Comparison of ENCODE assay signal across 16 cellular contexts in the genomic region with DNA sequence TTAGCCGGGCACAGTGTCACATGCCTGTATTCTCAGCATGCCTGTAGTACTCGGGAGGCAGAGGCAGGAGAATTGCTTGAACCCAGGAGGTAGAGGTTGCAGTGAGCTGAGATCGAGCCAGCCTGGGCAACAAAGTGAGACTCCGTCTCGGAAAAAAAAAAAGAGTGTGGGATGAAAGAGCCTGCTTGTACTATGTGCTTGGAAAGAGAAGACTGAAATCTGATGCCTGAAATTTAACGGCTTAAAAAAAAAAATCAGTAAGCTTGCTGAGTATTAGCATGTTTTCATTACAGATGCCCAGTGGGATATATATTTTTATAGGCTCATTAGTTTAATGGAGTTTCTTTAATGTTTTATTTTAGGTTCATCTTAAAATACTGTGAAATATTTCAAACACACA. TPM values are rescaled to one million over a fixed set of nuclear protein-coding genes. Genes with fewer than 3 reads are reported as not detected.
A peak's percentile ranks its signal among the peaks of the same experiment; 100 is the strongest.
DNase-seq lines count a peak whose midpoint lies in the region; ATAC-seq and TF ChIP-seq lines count a peak whose summit lies in the region.
"Had no signal": no experiment of that assay in that cellular context is flagged by ENCODE, and none has a peak within 500 bp of the region (broad histone marks: within the 10 kb centered on the region; RNA-seq: fewer than 3 reads in every experiment).

No MANE protein-coding gene starts in this region.

- in situ Hi-C loops in astrocyte of the spinal cord (cut with HindIII; ENCODE audit: low sequenced_read_pairs): no loop called here

- peaks cover 3% of the 10 kb centered on the region for H3K36me3 Mint-ChIP-seq in mesothelial cell of epicardium

- POLR2A ChIA-PET in HEK293 (lab: Yijun Ruan, JAX): no interaction called here

- CTCF ChIA-PET in HEK293 (lab: Yijun Ruan, JAX): interaction anchor here (0.6 kb wide), 1 partner anchor 123 kb away, joined by 4 read pairs; no protein-coding TSS in a partner anchor

- peak overlapping the region; percentile 89 for H3K27ac Mint-ChIP-seq in mesothelial cell of epicardium

- TF ChIP-seq CTCF in HEK293 (tag by site-specific recombination; IDR thresholded peaks at IDR 0.05) (no peak), astrocyte of the spinal cord (IDR thresholded peaks at IDR 0.05; ENCODE audit: low read depth, low read length) (no peak), mesothelial cell of epicardium (IDR thresholded peaks at IDR 0.05; ENCODE audit: unreplicated experiment) (no peak), thoracic aorta (IDR thresholded peaks at IDR 0.05) (no peak)

- no peaks in the 10 kb centered on the region for H3K9me3 ChIP-seq in HEK293 (ENCODE audit: control insufficient read depth, insufficient read depth, low read depth, low read length)
- H3K9me3 ChIP-seq in thoracic aorta: no peaks in the 10 kb centered on the region
- H3K9me3 ChIP-seq: colonic mucosa, Peyer's patch had no signal

- H3K36me3 ChIP-seq in HEK293 (ENCODE audit: control insufficient read depth in 2 of 2, insufficient read depth in 1 of 2, low read length in 2 of 2) (peaks cover 0 to 6% of the 10 kb centered on the region in 2 experiments; a peak in 1 of 3 replicates), thoracic aorta (no peaks in the 10 kb centered on the region)
- H3K36me3 ChIP-seq: colonic mucosa had no signal

- DNase-seq in astrocyte of the spinal cord (ENCODE audit: low read depth, low spot score) (peak; percentile 30), mesothelial cell of epicardium (ENCODE audit: low spot score in 2 of 2, unreplicated experiment in 2 of 2) (no peak), thoracic aorta (ENCODE audit: low spot score) (no peak), HCEC 1CT (no peak), NOMO-1 treated with dmso at 0.1 percent for 144 hours (lab: John Stamatoyannopoulos, UW; ENCODE audit: unreplicated experiment) (no peak)
- no peak for DNase-seq in effector CD8-positive, alpha-beta T cell (lab: John Stamatoyannopoulos, UW)
- DNase-seq: activated CD4-positive, alpha-beta T cell treated with anti-CD3 and anti-CD28 coated beads, Interleukin-2, amount 50 U/mL, for 48 hours; activated naive CD4-positive, alpha-beta T cell treated with Interleukin-2 at 50 U/mL for 16 hours; colonic mucosa; DMS53; glutamatergic neuron; KG1; Peyer's patch had no signal

- H3K27me3 Mint-ChIP-seq in mesothelial cell of epicardium (ENCODE audit: low read depth): no peaks in the 10 kb centered on the region

- no peaks in the 10 kb centered on the region for H3K9me3 Mint-ChIP-seq in mesothelial cell of epicardium
- H3K9me3 Mint-ChIP-seq: T-helper 2 cell treated with Interferon-gamma antibody and Interleukin-4, amounts not matched to agents 5 μg/mL and 100 μg/mL, for 36 hours had no signal

- peak overlapping the region; percentile 32; the same call in 1 of the 2 replicates for H3K27ac ChIP-seq in HEK293 (ENCODE audit: extremely low read depth, low read depth, low read length)
- H3K27ac ChIP-seq in thoracic aorta: peak overlapping the region; percentile 24 to 45
- H3K27ac ChIP-seq: colonic mucosa, Peyer's patch had no signal

- H3K4me1 ChIP-seq in HEK293 (ENCODE audit: control insufficient read depth, insufficient read depth, low read length) (peaks cover 27% of the 10 kb centered on the region), thoracic aorta (ENCODE audit: control insufficient read depth in 1 of 2, low read depth in 2 of 2) (peaks cover 66 to 82% of the 10 kb centered on the region in 2 donors)

- H3K4me3 ChIP-seq in HEK293 (ENCODE audit: low read depth, low read length): no peak overlapping the region
- H3K4me3 ChIP-seq in astrocyte of the spinal cord (ENCODE audit: low read depth, low read length): no peak overlapping the region
- H3K4me3 ChIP-seq in thoracic aorta: peak overlapping the region; percentile 35
- H3K4me3 ChIP-seq: colonic mucosa, Peyer's patch had no signal

- no peak for ATAC-seq in thoracic aorta (ENCODE audit: insufficient number of reproducible peaks, low FRiP score, low read depth)

- no peaks in the 10 kb centered on the region for H3K27me3 ChIP-seq in thoracic aorta (replicated peaks; ENCODE audit: insufficient read depth)
- H3K27me3 ChIP-seq: colonic mucosa, Peyer's patch had no signal

- peak overlapping the region; percentile 46 for H3K4me3 Mint-ChIP-seq in mesothelial cell of epicardium
- H3K4me3 Mint-ChIP-seq: T-helper 2 cell treated with Interferon-gamma antibody and Interleukin-4, amounts not matched to agents 5 μg/mL and 100 μg/mL, for 36 hours had no signal

- peaks cover 52% of the 10 kb centered on the region for H3K4me1 Mint-ChIP-seq in mesothelial cell of epicardium

TF ChIP-seq in HEK293, 187 proteins besides CTCF, POLR2A, EP300 and RAD21 (continues in another document):
- no peak for TF ChIP-seq ZNF426 (tag by site-specific recombination; IDR thresholded peaks at IDR 0.05)
- TF ChIP-seq ZNF530 (tag by site-specific recombination; IDR thresholded peaks at IDR 0.05; ENCODE audit: low read depth): no peak
- no peak for TF ChIP-seq ZNF544 (tag by site-specific recombination; IDR thresholded peaks at IDR 0.05)
- no peak for TF ChIP-seq ZNF404 (tag by site-specific recombination; IDR thresholded peaks at IDR 0.05)
- peak; percentile 46; the same call in 1 of the 2 replicates for TF ChIP-seq ZNF501 (tag by site-specific recombination; IDR thresholded peaks at IDR 0.05)
- TF ChIP-seq ZEB2 (tag by site-specific recombination; IDR thresholded peaks at IDR 0.05): peak; percentile 62; the same call in 1 of the 2 replicates
- no peak for TF ChIP-seq ZNF248 (tag by site-specific recombination; IDR thresholded peaks at IDR 0.05)
- TF ChIP-seq, protein P1, sequence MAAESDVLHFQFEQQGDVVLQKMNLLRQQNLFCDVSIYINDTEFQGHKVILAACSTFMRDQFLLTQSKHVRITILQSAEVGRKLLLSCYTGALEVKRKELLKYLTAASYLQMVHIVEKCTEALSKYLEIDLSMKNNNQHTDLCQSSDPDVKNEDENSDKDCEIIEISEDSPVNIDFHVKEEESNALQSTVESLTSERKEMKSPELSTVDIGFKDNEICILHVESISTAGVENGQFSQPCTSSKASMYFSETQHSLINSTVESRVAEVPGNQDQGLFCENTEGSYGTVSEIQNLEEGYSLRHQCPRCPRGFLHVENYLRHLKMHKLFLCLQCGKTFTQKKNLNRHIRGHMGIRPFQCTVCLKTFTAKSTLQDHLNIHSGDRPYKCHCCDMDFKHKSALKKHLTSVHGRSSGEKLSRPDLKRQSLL (tag by site-specific recombination; IDR thresholded peaks at IDR 0.05): peak; percentile 93
- TF ChIP-seq ZNF366 (tag by site-specific recombination; conservative IDR thresholded peaks at IDR 0.05): peak; percentile 48
- TF ChIP-seq SETDB1 (IDR thresholded peaks at IDR 0.05; ENCODE audit: insufficient read length, low read length): no peak
- no peak for TF ChIP-seq ZNF623 (tag by site-specific recombination; IDR thresholded peaks at IDR 0.05)
- TF ChIP-seq, protein P2, sequence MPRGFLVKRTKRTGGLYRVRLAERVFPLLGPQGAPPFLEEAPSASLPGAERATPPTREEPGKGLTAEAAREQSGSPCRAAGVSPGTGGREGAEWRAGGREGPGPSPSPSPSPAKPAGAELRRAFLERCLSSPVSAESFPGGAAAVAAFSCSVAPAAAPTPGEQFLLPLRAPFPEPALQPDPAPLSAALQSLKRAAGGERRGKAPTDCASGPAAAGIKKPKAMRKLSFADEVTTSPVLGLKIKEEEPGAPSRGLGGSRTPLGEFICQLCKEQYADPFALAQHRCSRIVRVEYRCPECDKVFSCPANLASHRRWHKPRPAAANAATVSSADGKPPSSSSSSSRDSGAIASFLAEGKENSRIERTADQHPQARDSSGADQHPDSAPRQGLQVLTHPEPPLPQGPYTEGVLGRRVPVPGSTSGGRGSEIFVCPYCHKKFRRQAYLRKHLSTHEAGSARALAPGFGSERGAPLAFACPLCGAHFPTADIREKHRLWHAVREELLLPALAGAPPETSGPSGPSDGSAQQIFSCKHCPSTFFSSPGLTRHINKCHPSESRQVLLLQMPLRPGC (tag by site-specific recombination; IDR thresholded peaks at IDR 0.05): no peak
- TF ChIP-seq ZBTB20 (tag by site-specific recombination; IDR thresholded peaks at IDR 0.05): no peak
- no peak for TF ChIP-seq HOXD13 (CRISPR knock-in tag; IDR thresholded peaks at IDR 0.05; ENCODE audit: borderline replicate concordance)
- no peak for TF ChIP-seq ZNF157 (tag by site-specific recombination; IDR thresholded peaks at IDR 0.05)
- TF ChIP-seq ZNF529 (tag by site-specific recombination; IDR thresholded peaks at IDR 0.05; ENCODE audit: insufficient replicate concordance): no peak
- TF ChIP-seq FEZF1 (tag by site-specific recombination; IDR thresholded peaks at IDR 0.05): 0 out of 2 replicates have a peak, but pooled peaks have one; percentile 28
- no peak for TF ChIP-seq YY2 (tag by site-specific recombination; IDR thresholded peaks at IDR 0.05)
- no peak for TF ChIP-seq MEIS1 (CRISPR knock-in tag; IDR thresholded peaks at IDR 0.05; ENCODE audit: borderline replicate concordance)
- TF ChIP-seq ZNF777 (tag by site-specific recombination; IDR thresholded peaks at IDR 0.05; ENCODE audit: borderline replicate concordance): no peak
- TF ChIP-seq ZNF747 (tag by site-specific recombination; IDR thresholded peaks at IDR 0.05): no peak
- TF ChIP-seq ZNF133 (tag by site-specific recombination; IDR thresholded peaks at IDR 0.05): no peak
- TF ChIP-seq ZNF473 (tag by site-specific recombination; IDR thresholded peaks at IDR 0.05): no peak
- TF ChIP-seq, protein P3, sequence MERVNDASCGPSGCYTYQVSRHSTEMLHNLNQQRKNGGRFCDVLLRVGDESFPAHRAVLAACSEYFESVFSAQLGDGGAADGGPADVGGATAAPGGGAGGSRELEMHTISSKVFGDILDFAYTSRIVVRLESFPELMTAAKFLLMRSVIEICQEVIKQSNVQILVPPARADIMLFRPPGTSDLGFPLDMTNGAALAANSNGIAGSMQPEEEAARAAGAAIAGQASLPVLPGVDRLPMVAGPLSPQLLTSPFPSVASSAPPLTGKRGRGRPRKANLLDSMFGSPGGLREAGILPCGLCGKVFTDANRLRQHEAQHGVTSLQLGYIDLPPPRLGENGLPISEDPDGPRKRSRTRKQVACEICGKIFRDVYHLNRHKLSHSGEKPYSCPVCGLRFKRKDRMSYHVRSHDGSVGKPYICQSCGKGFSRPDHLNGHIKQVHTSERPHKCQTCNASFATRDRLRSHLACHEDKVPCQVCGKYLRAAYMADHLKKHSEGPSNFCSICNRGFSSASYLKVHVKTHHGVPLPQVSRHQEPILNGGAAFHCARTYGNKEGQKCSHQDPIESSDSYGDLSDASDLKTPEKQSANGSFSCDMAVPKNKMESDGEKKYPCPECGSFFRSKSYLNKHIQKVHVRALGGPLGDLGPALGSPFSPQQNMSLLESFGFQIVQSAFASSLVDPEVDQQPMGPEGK (tag by site-specific recombination; IDR thresholded peaks at IDR 0.05): 0 out of 2 replicates have a peak, but pooled peaks have one; percentile 13
- no peak for TF ChIP-seq YY1 (tag by site-specific recombination; IDR thresholded peaks at IDR 0.05)

RNA-seq across cellular contexts. Expression of a gene that starts 4.2 kb away (rescaled TPM):
- total RNA-seq in mesothelial cell of epicardium: 77.7 to 84.3 TPM (median 81.2 TPM) in 3 replicates
- 100 to 1,000 TPM; 105 to 114 TPM for total RNA-seq in thoracic aorta

RNA-seq across cellular contexts. Expression of a gene that starts 56.8 kb away (rescaled TPM):
- not detected in 3 replicates for total RNA-seq in mesothelial cell of epicardium
- not detected for total RNA-seq in thoracic aorta
- total RNA-seq: colonic mucosa, lower leg skin had no signal
